In genomic region chr6:170182781-170183120, GRCh38 we compare ENCODE assay signal across 27 cellular contexts.
"Had no signal": no experiment of that assay in that cellular context is flagged by ENCODE, and none has a peak within 500 bp of the region (broad histone marks: within the 10 kb centered on the region; RNA-seq: fewer than 3 reads in every experiment).

No MANE protein-coding gene starts in this region.

- H3K27me3 Mint-ChIP-seq: activated CD4-positive, alpha-beta T cell treated with anti-CD3 and anti-CD28 coated beads for 36 hours; activated naive CD8-positive, alpha-beta T cell treated with anti-CD3 and anti-CD28 coated beads for 36 hours; activated T-helper 17 cell treated with anti-CD3 and anti-CD28 coated beads, Interleukin-2, amount 50 U/mL, for 72 hours had no signal

- H3K27ac Mint-ChIP-seq: activated CD4-positive, alpha-beta memory T cell treated with anti-CD3 and anti-CD28 coated beads for 36 hours; activated CD4-positive, alpha-beta T cell treated with anti-CD3 and anti-CD28 coated beads for 36 hours; activated naive CD8-positive, alpha-beta T cell treated with anti-CD3 and anti-CD28 coated beads for 36 hours; activated T-cell treated with anti-CD3 and anti-CD28 coated beads, Interleukin-2, amount 50 U/mL, for 72 hours; activated T-helper 17 cell treated with anti-CD3 and anti-CD28 coated beads, Interleukin-2, amount 50 U/mL, for 72 hours; T-helper 1 cell treated with Interleukin-12 subunit alpha and Interleukin-12 subunit beta and Interleukin-4 antibody, amounts not matched to agents 30 μg/mL and 1 μg/mL, for 36 hours; T-helper 2 cell treated with Interferon-gamma antibody and Interleukin-4, amounts not matched to agents 5 μg/mL and 100 μg/mL, for 36 hours had no signal

- H3K36me3 ChIP-seq: brain microvascular endothelial cell, SJSA1 had no signal

- ATAC-seq: activated CD4-positive, alpha-beta T cell treated with anti-CD3 and anti-CD28 coated beads for 36 hours; activated T-cell treated with anti-CD3 and anti-CD28 coated beads, Interleukin-2, amount 50 U/mL, for 72 hours; activated T-helper 17 cell treated with anti-CD3 and anti-CD28 coated beads, Interleukin-2, amount 50 U/mL, for 72 hours; Panc1 had no signal

- H3K27me3 ChIP-seq: brain microvascular endothelial cell, SJSA1 had no signal

- H3K4me2 ChIP-seq: SK-N-SH had no signal

- H3K9me3 ChIP-seq: SK-N-SH had no signal

- H3K4me1 ChIP-seq: SJSA1 had no signal

- H3K27ac ChIP-seq: brain microvascular endothelial cell, SJSA1 had no signal

- FAIRE-seq: TTC549 had no signal

- DNase-seq: activated CD4-positive, alpha-beta memory T cell treated with anti-CD3 and anti-CD28 coated beads for 36 hours; activated CD4-positive, alpha-beta T cell treated with anti-CD3 and anti-CD28 coated beads for 36 hours; activated CD4-positive, alpha-beta T cell treated with anti-CD3 and anti-CD28 coated beads, Interleukin-2, amount 50 U/mL, for 1 hour; activated effector memory CD4-positive, alpha-beta T cell treated with anti-CD3 and anti-CD28 coated beads, Interleukin-2, amount 50 U/mL, for 16 hours; activated naive CD4-positive, alpha-beta T cell; activated naive CD4-positive, alpha-beta T cell treated with anti-CD3 and anti-CD28 coated beads, Interleukin-2, amount 50 U/mL, for 16 hours; activated naive CD8-positive, alpha-beta T cell treated with anti-CD3 and anti-CD28 coated beads for 36 hours; activated T-cell treated with anti-CD3 and anti-CD28 coated beads, Interleukin-2, amount 50 U/mL, for 1 hour; activated T-cell treated with anti-CD3 and anti-CD28 coated beads, Interleukin-2, amount 50 U/mL, for 72 hours; amniotic stem cell; aorta; brain microvascular endothelial cell; central memory CD4-positive, alpha-beta T cell; NCI-H1105; NCI-H1417 treated with DMSO at 0.1 percent for 48 hours; NCI-H1930; NCI-H2081 treated with DMSO at 0.1 percent for 48 hours; NCI-H345; NCI-H524 treated with DMSO at 0.1 percent for 48 hours; SHP77 treated with DMSO at 0.1 percent for 48 hours; SK-N-SH had no signal

- H3K4me3 Mint-ChIP-seq: activated CD4-positive, alpha-beta memory T cell treated with anti-CD3 and anti-CD28 coated beads for 36 hours; activated CD4-positive, alpha-beta T cell treated with anti-CD3 and anti-CD28 coated beads for 36 hours; activated naive CD8-positive, alpha-beta T cell treated with anti-CD3 and anti-CD28 coated beads for 36 hours; activated T-cell treated with anti-CD3 and anti-CD28 coated beads, Interleukin-2, amount 50 U/mL, for 72 hours; activated T-helper 17 cell treated with anti-CD3 and anti-CD28 coated beads, Interleukin-2, amount 50 U/mL, for 72 hours; T-helper 1 cell treated with Interleukin-12 subunit alpha and Interleukin-12 subunit beta and Interleukin-4 antibody, amounts not matched to agents 30 μg/mL and 1 μg/mL, for 36 hours; T-helper 2 cell treated with Interferon-gamma antibody and Interleukin-4, amounts not matched to agents 5 μg/mL and 100 μg/mL, for 36 hours had no signal

- H3K4me3 ChIP-seq: SJSA1 had no signal

- H3K9ac ChIP-seq: SK-N-SH had no signal

- H3K36me3 Mint-ChIP-seq: activated CD4-positive, alpha-beta memory T cell treated with anti-CD3 and anti-CD28 coated beads for 36 hours; activated naive CD8-positive, alpha-beta T cell treated with anti-CD3 and anti-CD28 coated beads for 36 hours had no signal

- H3K4me1 Mint-ChIP-seq: activated CD4-positive, alpha-beta T cell treated with anti-CD3 and anti-CD28 coated beads for 36 hours; activated T-helper 17 cell treated with anti-CD3 and anti-CD28 coated beads, Interleukin-2, amount 50 U/mL, for 72 hours had no signal
